ENCODE assay signal across 8 cellular contexts in genomic region chr6:3356056-3356823, GRCh38.
A peak's percentile ranks its signal among the peaks of the same experiment; 100 is the strongest.
DNase-seq lines count a peak whose midpoint lies in the region; ATAC-seq lines count a peak whose summit lies in the region.

No MANE protein-coding gene starts in this region.

- peak overlapping the region; percentile 67 for H3K4me3 Mint-ChIP-seq in activated CD4-positive, alpha-beta T cell treated with anti-CD3 and anti-CD28 coated beads, Interleukin-2, amount 10 ng/mL, durations not matched to agents 24 days and 14 days
- H3K4me3 Mint-ChIP-seq in memory B cell = peak overlapping the region; percentile 96

- H3K36me3 Mint-ChIP-seq in activated CD4-positive, alpha-beta T cell treated with anti-CD3 and anti-CD28 coated beads, Interleukin-2, amount 10 ng/mL, durations not matched to agents 24 days and 14 days (ENCODE audit: low read depth) = no peaks in the 10 kb centered on the region
- H3K36me3 Mint-ChIP-seq in memory B cell = peaks cover 2% of the 10 kb centered on the region

- intact Hi-C loops in activated CD4-positive, alpha-beta T cell treated with anti-CD3 and anti-CD28 coated beads, Interleukin-2, amount 10 ng/mL, durations not matched to agents 24 days and 14 days (cut with micrococcal nuclease) = no loop called here

- peaks cover 9% of the 10 kb centered on the region for H3K4me1 Mint-ChIP-seq in activated CD4-positive, alpha-beta T cell treated with anti-CD3 and anti-CD28 coated beads, Interleukin-2, amount 10 ng/mL, durations not matched to agents 24 days and 14 days
- H3K4me1 Mint-ChIP-seq in memory B cell = peaks cover 43% of the 10 kb centered on the region

- H3K27ac Mint-ChIP-seq in activated CD4-positive, alpha-beta T cell treated with anti-CD3 and anti-CD28 coated beads, Interleukin-2, amount 10 ng/mL, durations not matched to agents 24 days and 14 days = peak overlapping the region; percentile 7
- peak overlapping the region; percentile 91 for H3K27ac Mint-ChIP-seq in memory B cell

- H3K27me3 Mint-ChIP-seq in activated CD4-positive, alpha-beta T cell treated with anti-CD3 and anti-CD28 coated beads, Interleukin-2, amount 10 ng/mL, durations not matched to agents 24 days and 14 days = peaks cover 35% of the 10 kb centered on the region
- H3K27me3 Mint-ChIP-seq in memory B cell = peaks cover 5% of the 10 kb centered on the region

- DNase-seq in NCI-H524 (lab: John Stamatoyannopoulos, UW) = peak; percentile 54 to 75
- no peak for DNase-seq in NCI-H524 treated with DMSO at 0.1 percent for 48 hours (lab: John Stamatoyannopoulos, UW)
- peak; percentile 54 for DNase-seq in NCI-H2171 (lab: John Stamatoyannopoulos, UW)
- DNase-seq in activated CD4-positive, alpha-beta T cell treated with anti-CD3 and anti-CD28 coated beads, Interleukin-2, amount 10 ng/mL, durations not matched to agents 24 days and 14 days = peak; percentile 79
- peak; percentile 83 for DNase-seq in ecto neural progenitor cell (ENCODE audit: low spot score)
- DNase-seq in memory B cell (ENCODE audit: low spot score in 2 of 2) = peak; percentile 75 to 84
- peak; percentile 25 for DNase-seq in stimulated activated CD8-positive, alpha-beta memory T cell treated with anti-CD3 and anti-CD28 coated beads, Interleukin-12 subunit alpha, Interleukin-12 subunit beta, amount 100 ng/mL, for 4 hours (ENCODE audit: low read depth)

- ATAC-seq in HG02970 (IDR thresholded peaks at IDR 0.05; ENCODE audit: low FRiP score, unreplicated experiment) = peak; percentile 70
- ATAC-seq in memory B cell (ENCODE audit: low read depth) = peak; percentile 97

- H3K9me3 Mint-ChIP-seq in activated CD4-positive, alpha-beta T cell treated with anti-CD3 and anti-CD28 coated beads, Interleukin-2, amount 10 ng/mL, durations not matched to agents 24 days and 14 days = no peaks in the 10 kb centered on the region
- H3K9me3 Mint-ChIP-seq in memory B cell = no peaks in the 10 kb centered on the region
